8 cellular contexts compared by ENCODE assay signal in the genomic region with DNA sequence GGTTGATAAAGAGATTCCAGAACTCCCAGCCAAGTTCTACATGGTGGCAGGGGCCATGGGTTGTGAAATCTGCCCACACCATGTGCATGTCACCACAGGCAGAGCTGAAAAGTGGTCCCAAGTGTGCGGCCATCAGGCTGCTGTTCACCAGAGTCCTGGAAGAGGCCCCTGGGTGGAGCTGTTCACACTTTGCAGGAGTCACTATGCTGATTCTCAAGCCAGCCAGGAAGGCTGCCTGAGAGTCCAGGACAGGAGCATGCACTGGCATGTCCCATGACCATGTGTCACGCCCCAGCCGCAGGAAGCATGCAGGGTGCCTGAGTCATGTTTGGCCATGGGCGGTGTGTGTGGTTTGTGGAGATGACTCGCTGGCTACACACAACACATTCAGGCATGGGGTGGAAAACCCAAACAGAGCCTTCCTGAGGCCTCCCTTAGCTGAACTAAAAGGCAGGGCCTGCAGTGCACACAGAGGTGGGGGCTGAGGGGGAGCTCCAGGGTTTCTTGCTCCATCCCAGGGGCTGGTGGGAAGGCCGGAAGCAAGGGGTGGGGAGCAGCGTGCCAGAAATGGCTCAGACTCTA. TPM values are rescaled to one million over a fixed set of nuclear protein-coding genes. Genes with fewer than 3 reads are reported as not detected.
DNase-seq lines count a peak whose midpoint lies in the region; ATAC-seq and TF ChIP-seq lines count a peak whose summit lies in the region.

No MANE protein-coding gene starts in this region.

- H3K27me3 ChIP-seq in BLaER1, result no peaks in the 10 kb centered on the region

- H3K4me1 ChIP-seq in BLaER1, result peaks cover 72% of the 10 kb centered on the region
- peaks cover 24% of the 10 kb centered on the region for H3K4me1 ChIP-seq in mucosa of descending colon (ENCODE audit: low read depth)

- H3K4me3 Mint-ChIP-seq in activated CD4-positive, alpha-beta T cell treated with anti-CD3 and anti-CD28 coated beads, Interleukin-2, amount 10 ng/mL, durations not matched to agents 24 days and 14 days, result peak overlapping the region; percentile 84

- peak; percentile 94 for DNase-seq in LoVo (ENCODE audit: low spot score)
- DNase-seq in activated CD4-positive, alpha-beta T cell treated with anti-CD3 and anti-CD28 coated beads, Interleukin-2, amount 10 ng/mL, durations not matched to agents 24 days and 14 days, result peak; percentile 93
- peak; percentile 83 to 94 (median 85) for DNase-seq in mucosa of descending colon
- DNase-seq in stimulated activated CD8-positive, alpha-beta memory T cell treated with anti-CD3 and anti-CD28 coated beads, Interleukin-7, amount 100 ng/mL, for 24 hours (ENCODE audit: low read depth), result peak; percentile 72
- no peak for DNase-seq in NCI-H1048 (lab: John Stamatoyannopoulos, UW)

- no peaks in the 10 kb centered on the region for H3K9me3 ChIP-seq in BLaER1
- no peaks in the 10 kb centered on the region for H3K9me3 ChIP-seq in mucosa of descending colon

- H3K27me3 Mint-ChIP-seq in activated CD4-positive, alpha-beta T cell treated with anti-CD3 and anti-CD28 coated beads, Interleukin-2, amount 10 ng/mL, durations not matched to agents 24 days and 14 days, result peaks cover 2% of the 10 kb centered on the region

- H3K4me3 ChIP-seq in BLaER1 (no peak overlapping the region), mucosa of descending colon (no peak overlapping the region)

- ATAC-seq in GM21423 (IDR thresholded peaks at IDR 0.05; ENCODE audit: unreplicated experiment) (peak; percentile 64), mucosa of descending colon (peak; percentile 84)

- H3K36me3 Mint-ChIP-seq in activated CD4-positive, alpha-beta T cell treated with anti-CD3 and anti-CD28 coated beads, Interleukin-2, amount 10 ng/mL, durations not matched to agents 24 days and 14 days (ENCODE audit: low read depth), result no peaks in the 10 kb centered on the region

- peak overlapping the region; percentile 88 for H3K27ac Mint-ChIP-seq in activated CD4-positive, alpha-beta T cell treated with anti-CD3 and anti-CD28 coated beads, Interleukin-2, amount 10 ng/mL, durations not matched to agents 24 days and 14 days

- H3K27ac ChIP-seq in BLaER1, result peak overlapping the region; percentile 57
- peak overlapping the region; percentile 26 for H3K27ac ChIP-seq in cingulate gyrus (ENCODE audit: low read depth, low read length)

- H3K4me1 Mint-ChIP-seq in activated CD4-positive, alpha-beta T cell treated with anti-CD3 and anti-CD28 coated beads, Interleukin-2, amount 10 ng/mL, durations not matched to agents 24 days and 14 days, result peaks cover 29% of the 10 kb centered on the region

- intact Hi-C loops in activated CD4-positive, alpha-beta T cell treated with anti-CD3 and anti-CD28 coated beads, Interleukin-2, amount 10 ng/mL, durations not matched to agents 24 days and 14 days (cut with micrococcal nuclease), result loop anchor here (1.0 kb wide), 2 partner anchors 48 to 75 kb away; no protein-coding TSS in a partner anchor
- intact Hi-C loops in mucosa of descending colon (cut with DNase I, micrococcal nuclease), result no loop called here

- peak overlapping the region; percentile 52; the same call in 1 of the 2 replicates for H3K9ac ChIP-seq in BLaER1

- no peak for TF ChIP-seq CTCF in mucosa of descending colon (IDR thresholded peaks at IDR 0.05)

- H3K4me2 ChIP-seq in BLaER1, result peak overlapping the region; percentile 80

- no peaks in the 10 kb centered on the region for H3K9me3 Mint-ChIP-seq in activated CD4-positive, alpha-beta T cell treated with anti-CD3 and anti-CD28 coated beads, Interleukin-2, amount 10 ng/mL, durations not matched to agents 24 days and 14 days

- no peaks in the 10 kb centered on the region for H4K20me1 ChIP-seq in BLaER1

- peaks cover 27% of the 10 kb centered on the region; the same call in 1 of the 2 replicates for H3K36me3 ChIP-seq in BLaER1
- no peaks in the 10 kb centered on the region for H3K36me3 ChIP-seq in mucosa of descending colon (ENCODE audit: low read depth)

RNA-seq across cellular contexts. Expression of gene ABCB9, which starts 19.5 kb away (rescaled TPM):
- total RNA-seq in activated CD4-positive, alpha-beta T cell treated with anti-CD3 and anti-CD28 coated beads, Interleukin-2, amount 10 ng/mL, durations not matched to agents 24 days and 14 days, result 3.7 and 4.1 TPM in 2 replicates
- 1 to 10 TPM; 6.3 to 8.2 (median 6.4) TPM for total RNA-seq in mucosa of descending colon

RNA-seq across cellular contexts. Expression of gene OGFOD2, which starts 28.3 kb away (rescaled TPM):
- 22.7 and 23.4 TPM in 2 replicates for total RNA-seq in activated CD4-positive, alpha-beta T cell treated with anti-CD3 and anti-CD28 coated beads, Interleukin-2, amount 10 ng/mL, durations not matched to agents 24 days and 14 days
- 10 to 100 TPM; 17.0 to 25.0 (median 23.7) TPM for total RNA-seq in mucosa of descending colon

RNA-seq across cellular contexts. Expression of gene ARL6IP4, which starts 33.7 kb away (rescaled TPM):
- total RNA-seq in activated CD4-positive, alpha-beta T cell treated with anti-CD3 and anti-CD28 coated beads, Interleukin-2, amount 10 ng/mL, durations not matched to agents 24 days and 14 days, result 150 and 160 TPM in 2 replicates
- 100 to 1,000 TPM; 127 to 171 (median 128) TPM for total RNA-seq in mucosa of descending colon

RNA-seq across cellular contexts. Expression of gene VPS37B, which starts 50.9 kb away (rescaled TPM):
- 9.2 and 9.5 TPM in 2 replicates for total RNA-seq in activated CD4-positive, alpha-beta T cell treated with anti-CD3 and anti-CD28 coated beads, Interleukin-2, amount 10 ng/mL, durations not matched to agents 24 days and 14 days
- total RNA-seq in mucosa of descending colon, result 100 to 1,000 TPM in 1 of 3 donors, 10 to 100 TPM in 2; 50.7 to 108 (median 81.8) TPM
